ENCODE assay signal across 1 cellular context in the genomic region with DNA sequence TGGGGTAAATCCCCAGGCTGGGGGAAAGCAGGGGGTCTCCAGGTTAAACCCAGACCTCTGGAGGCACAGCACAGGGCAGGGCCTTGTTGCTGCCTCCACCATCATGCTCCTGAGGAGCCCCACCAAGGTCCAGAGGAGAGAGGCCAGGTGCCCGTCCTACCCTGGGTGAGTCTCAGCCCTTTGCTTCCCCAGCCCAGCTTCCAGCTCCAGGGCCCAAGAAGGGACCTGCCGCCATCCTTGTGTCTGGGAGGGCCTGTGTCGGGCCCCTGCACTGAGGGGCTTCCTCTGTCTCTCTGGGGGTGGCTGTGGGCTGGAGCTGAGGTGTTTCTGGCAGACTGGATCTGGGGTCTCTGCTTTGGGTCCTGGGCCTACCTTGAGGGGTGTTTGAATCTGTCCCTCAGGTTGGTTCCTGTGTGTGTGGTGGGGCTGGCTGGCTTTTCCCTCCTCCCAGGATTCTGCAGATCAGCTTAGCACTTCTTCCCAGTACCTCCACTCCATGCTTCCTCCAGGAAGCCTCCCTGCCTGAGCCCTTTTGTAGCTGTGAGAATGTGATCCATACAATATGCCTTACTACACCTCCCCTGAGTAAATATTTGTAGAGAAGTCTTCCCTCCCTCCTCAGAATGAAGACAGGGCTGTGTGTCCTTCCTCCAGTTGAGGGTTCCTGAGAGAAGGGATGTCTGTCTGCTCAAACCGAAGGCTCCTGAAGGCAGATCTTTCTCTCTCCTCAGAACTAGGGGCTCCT.
TF ChIP-seq lines count a peak whose summit lies in the region.

No MANE protein-coding gene starts in this region.

TF ChIP-seq in A549, 52 proteins besides CTCF, POLR2A, EP300 and RAD21:
- TF ChIP-seq, protein P1, sequence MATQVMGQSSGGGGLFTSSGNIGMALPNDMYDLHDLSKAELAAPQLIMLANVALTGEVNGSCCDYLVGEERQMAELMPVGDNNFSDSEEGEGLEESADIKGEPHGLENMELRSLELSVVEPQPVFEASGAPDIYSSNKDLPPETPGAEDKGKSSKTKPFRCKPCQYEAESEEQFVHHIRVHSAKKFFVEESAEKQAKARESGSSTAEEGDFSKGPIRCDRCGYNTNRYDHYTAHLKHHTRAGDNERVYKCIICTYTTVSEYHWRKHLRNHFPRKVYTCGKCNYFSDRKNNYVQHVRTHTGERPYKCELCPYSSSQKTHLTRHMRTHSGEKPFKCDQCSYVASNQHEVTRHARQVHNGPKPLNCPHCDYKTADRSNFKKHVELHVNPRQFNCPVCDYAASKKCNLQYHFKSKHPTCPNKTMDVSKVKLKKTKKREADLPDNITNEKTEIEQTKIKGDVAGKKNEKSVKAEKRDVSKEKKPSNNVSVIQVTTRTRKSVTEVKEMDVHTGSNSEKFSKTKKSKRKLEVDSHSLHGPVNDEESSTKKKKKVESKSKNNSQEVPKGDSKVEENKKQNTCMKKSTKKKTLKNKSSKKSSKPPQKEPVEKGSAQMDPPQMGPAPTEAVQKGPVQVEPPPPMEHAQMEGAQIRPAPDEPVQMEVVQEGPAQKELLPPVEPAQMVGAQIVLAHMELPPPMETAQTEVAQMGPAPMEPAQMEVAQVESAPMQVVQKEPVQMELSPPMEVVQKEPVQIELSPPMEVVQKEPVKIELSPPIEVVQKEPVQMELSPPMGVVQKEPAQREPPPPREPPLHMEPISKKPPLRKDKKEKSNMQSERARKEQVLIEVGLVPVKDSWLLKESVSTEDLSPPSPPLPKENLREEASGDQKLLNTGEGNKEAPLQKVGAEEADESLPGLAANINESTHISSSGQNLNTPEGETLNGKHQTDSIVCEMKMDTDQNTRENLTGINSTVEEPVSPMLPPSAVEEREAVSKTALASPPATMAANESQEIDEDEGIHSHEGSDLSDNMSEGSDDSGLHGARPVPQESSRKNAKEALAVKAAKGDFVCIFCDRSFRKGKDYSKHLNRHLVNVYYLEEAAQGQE (IDR thresholded peaks at IDR 0.05), result no peak
- TF ChIP-seq ESRRA (IDR thresholded peaks at IDR 0.05; ENCODE audit: borderline replicate concordance, low read length) (no peak), ZFP36 (IDR thresholded peaks at IDR 0.05; ENCODE audit: borderline replicate concordance, partially characterized antibody) (no peak)
- TF ChIP-seq, protein P2, sequence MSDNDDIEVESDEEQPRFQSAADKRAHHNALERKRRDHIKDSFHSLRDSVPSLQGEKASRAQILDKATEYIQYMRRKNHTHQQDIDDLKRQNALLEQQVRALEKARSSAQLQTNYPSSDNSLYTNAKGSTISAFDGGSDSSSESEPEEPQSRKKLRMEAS (IDR thresholded peaks at IDR 0.05), result no peak
TF ChIP-seq in A549: peak in this region for 0.
